In genomic region chr22:46449116-46449691, GRCh38 we compare ENCODE assay signal across 29 cellular contexts.
"Had no signal": no experiment of that assay in that cellular context is flagged by ENCODE, and none has a peak within 500 bp of the region (broad histone marks: within the 10 kb centered on the region; RNA-seq: fewer than 3 reads in every experiment).

No MANE protein-coding gene starts in this region.

- ATAC-seq: activated CD4-positive, alpha-beta T cell treated with anti-CD3 and anti-CD28 coated beads for 36 hours; activated CD4-positive, CD25-positive, alpha-beta regulatory T cell treated with anti-CD3 and anti-CD28 coated beads, Interleukin-2, amount 50 U/mL, for 24 hours; activated CD8-positive, alpha-beta memory T cell treated with anti-CD3 and anti-CD28 coated beads, Interleukin-2, amount 10 ng/mL, durations not matched to agents 7 days and 5 days; activated CD8-positive, alpha-beta T cell treated with anti-CD3 and anti-CD28 coated beads, Interleukin-2, amount 10 ng/mL, durations not matched to agents 7 days and 5 days; activated naive CD8-positive, alpha-beta T cell treated with anti-CD3 and anti-CD28 coated beads, Interleukin-2, amount 50 U/mL, for 24 hours; WTC11 had no signal

- H3K36me3 ChIP-seq: ascending aorta, WERI-Rb-1 had no signal

- H3K4me3 ChIP-seq: ascending aorta had no signal

- H3K27ac ChIP-seq: ascending aorta, WERI-Rb-1 had no signal

- H3K27me3 ChIP-seq: ascending aorta had no signal

- H3K9me3 ChIP-seq: ascending aorta had no signal

- H3K4me1 ChIP-seq: ascending aorta had no signal

- DNase-seq: activated CD4-positive, alpha-beta memory T cell treated with anti-CD3 and anti-CD28 coated beads, Interleukin-2, amount 10 ng/mL, durations not matched to agents 7 days and 5 days; activated CD4-positive, alpha-beta T cell treated with anti-CD3 and anti-CD28 coated beads for 1 hour; activated CD4-positive, alpha-beta T cell treated with anti-CD3 and anti-CD28 coated beads for 36 hours; activated CD4-positive, alpha-beta T cell treated with anti-CD3 and anti-CD28 coated beads for 48 hours; activated CD4-positive, alpha-beta T cell treated with anti-CD3 and anti-CD28 coated beads, Interleukin-2, amount 10 ng/mL, durations not matched to agents 7 days and 5 days; activated CD4-positive, alpha-beta T cell treated with anti-CD3 and anti-CD28 coated beads, Interleukin-2, amount 50 U/mL, for 48 hours; activated CD4-positive, CD25-positive, alpha-beta regulatory T cell; activated CD8-positive, alpha-beta memory T cell treated with anti-CD3 and anti-CD28 coated beads for 24 hours; activated CD8-positive, alpha-beta memory T cell treated with anti-CD3 and anti-CD28 coated beads, Interleukin-2, amount 10 ng/mL, durations not matched to agents 7 days and 5 days; activated CD8-positive, alpha-beta memory T cell treated with anti-CD3 and anti-CD28 coated beads, Interleukin-2, amount 50 U/mL, for 48 hours; activated CD8-positive, alpha-beta T cell treated with anti-CD3 and anti-CD28 coated beads, Interleukin-2, amount 10 ng/mL, durations not matched to agents 7 days and 5 days; activated effector memory CD4-positive, alpha-beta T cell treated with Interleukin-2 at 50 U/mL for 16 hours; activated gamma-delta T cell; activated naive CD4-positive, alpha-beta T cell treated with anti-CD3 and anti-CD28 coated beads, Interleukin-2, amount 10 ng/mL, durations not matched to agents 7 days and 5 days; activated naive CD4-positive, alpha-beta T cell treated with Interleukin-2 at 50 U/mL for 16 hours; activated naive CD8-positive, alpha-beta T cell treated with anti-CD3 and anti-CD28 coated beads, Interleukin-2, amount 10 ng/mL, durations not matched to agents 7 days and 5 days; activated naive CD8-positive, alpha-beta T cell treated with anti-CD3 and anti-CD28 coated beads, Interleukin-2, amount 50 U/mL, for 24 hours; activated T-cell treated with anti-CD3 and anti-CD28 coated beads, Interleukin-2, amount 50 U/mL, for 24 hours; activated T-cell treated with anti-CD3 and anti-CD28 coated beads, Interleukin-2, amount 50 U/mL, for 48 hours; amygdala; anterior cingulate cortex; central memory CD4-positive, alpha-beta T cell; T-helper 1 cell; T-helper 2 cell; T-helper 9 cell; WERI-Rb-1 had no signal
